2 cellular contexts compared by ENCODE assay signal in genomic region chr20:56975838-56976237, GRCh38.
TF ChIP-seq lines count a peak whose summit lies in the region.

No MANE protein-coding gene starts in this region.

TF ChIP-seq in IMR-90, 13 proteins besides CTCF, POLR2A, EP300 and RAD21:
- TF ChIP-seq NFE2L2 (IDR thresholded peaks at IDR 0.05; ENCODE audit: low read depth, low read length) = no peak
- no peak for TF ChIP-seq BHLHE40 (IDR thresholded peaks at IDR 0.05; ENCODE audit: low read depth, low read length)
- TF ChIP-seq RFX5 (IDR thresholded peaks at IDR 0.05; ENCODE audit: low read depth, low read length) = no peak
- no peak for TF ChIP-seq MAFK (IDR thresholded peaks at IDR 0.05; ENCODE audit: low read depth, low read length)
- no peak for TF ChIP-seq MXI1 (IDR thresholded peaks at IDR 0.05; ENCODE audit: borderline replicate concordance, low read depth, low read length)
- no peak for TF ChIP-seq RCOR1 (IDR thresholded peaks at IDR 0.05; ENCODE audit: insufficient replicate concordance, low read length)
- TF ChIP-seq, protein P1, sequence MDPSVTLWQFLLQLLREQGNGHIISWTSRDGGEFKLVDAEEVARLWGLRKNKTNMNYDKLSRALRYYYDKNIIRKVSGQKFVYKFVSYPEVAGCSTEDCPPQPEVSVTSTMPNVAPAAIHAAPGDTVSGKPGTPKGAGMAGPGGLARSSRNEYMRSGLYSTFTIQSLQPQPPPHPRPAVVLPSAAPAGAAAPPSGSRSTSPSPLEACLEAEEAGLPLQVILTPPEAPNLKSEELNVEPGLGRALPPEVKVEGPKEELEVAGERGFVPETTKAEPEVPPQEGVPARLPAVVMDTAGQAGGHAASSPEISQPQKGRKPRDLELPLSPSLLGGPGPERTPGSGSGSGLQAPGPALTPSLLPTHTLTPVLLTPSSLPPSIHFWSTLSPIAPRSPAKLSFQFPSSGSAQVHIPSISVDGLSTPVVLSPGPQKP (IDR thresholded peaks at IDR 0.05; ENCODE audit: borderline replicate concordance, low read depth, low read length) = no peak
- no peak for TF ChIP-seq USF2 (IDR thresholded peaks at IDR 0.05; ENCODE audit: low read depth, low read length)
- TF ChIP-seq CEBPB (IDR thresholded peaks at IDR 0.05; ENCODE audit: low read depth, low read length) = no peak
- TF ChIP-seq SMC3 (IDR thresholded peaks at IDR 0.05; ENCODE audit: low read depth, low read length) = no peak
- no peak for TF ChIP-seq MAZ (IDR thresholded peaks at IDR 0.05; ENCODE audit: borderline replicate concordance, low read depth, low read length)
- TF ChIP-seq CHD1 (IDR thresholded peaks at IDR 0.05; ENCODE audit: low read depth, low read length) = no peak
- no peak for TF ChIP-seq FOS (IDR thresholded peaks at IDR 0.05; ENCODE audit: low read depth, low read length)

TF ChIP-seq in H1, 55 proteins besides CTCF, POLR2A, EP300 and RAD21:
- TF ChIP-seq SIN3A (conservative IDR thresholded peaks at IDR 0.05 in 1 of 2, IDR thresholded peaks at IDR 0.05 in 1 of 2; ENCODE audit: low read depth in 1 of 2, low read length in 2 of 2) (no peak), CREB1 (IDR thresholded peaks at IDR 0.05) (no peak), SP1 (IDR thresholded peaks at IDR 0.05; ENCODE audit: low read depth, low read length) (no peak), TCF12 (IDR thresholded peaks at IDR 0.05; ENCODE audit: low read depth, low read length) (no peak), RBBP5 (IDR thresholded peaks at IDR 0.05; ENCODE audit: borderline replicate concordance, low read depth, low read length) (no peak), SP2 (IDR thresholded peaks at IDR 0.05; ENCODE audit: low read length) (no peak), CHD2 (IDR thresholded peaks at IDR 0.05; ENCODE audit: low read length) (no peak), POU5F1 (IDR thresholded peaks at IDR 0.05; ENCODE audit: low read depth, low read length) (no peak), CBX8 (IDR thresholded peaks at IDR 0.05; ENCODE audit: borderline replicate concordance, low read depth, low read length) (no peak), SP4 (IDR thresholded peaks at IDR 0.05; ENCODE audit: low read length) (no peak), NRF1 (IDR thresholded peaks at IDR 0.05; ENCODE audit: low read depth, low read length) (no peak), SIX5 (IDR thresholded peaks at IDR 0.05; ENCODE audit: low read depth, low read length) (no peak), SIRT6 (IDR thresholded peaks at IDR 0.05; ENCODE audit: low read length) (no peak), CHD1 (IDR thresholded peaks at IDR 0.05; ENCODE audit: low read depth, low read length) (no peak), ASH2L (IDR thresholded peaks at IDR 0.05; ENCODE audit: low read length) (no peak), CTBP2 (IDR thresholded peaks at IDR 0.05; ENCODE audit: borderline replicate concordance, insufficient read depth, insufficient read length, low read length) (no peak), JUND (IDR thresholded peaks at IDR 0.05; ENCODE audit: low read length) (no peak), JUN (IDR thresholded peaks at IDR 0.05; ENCODE audit: low read depth, low read length) (no peak)
- TF ChIP-seq, protein P2, sequence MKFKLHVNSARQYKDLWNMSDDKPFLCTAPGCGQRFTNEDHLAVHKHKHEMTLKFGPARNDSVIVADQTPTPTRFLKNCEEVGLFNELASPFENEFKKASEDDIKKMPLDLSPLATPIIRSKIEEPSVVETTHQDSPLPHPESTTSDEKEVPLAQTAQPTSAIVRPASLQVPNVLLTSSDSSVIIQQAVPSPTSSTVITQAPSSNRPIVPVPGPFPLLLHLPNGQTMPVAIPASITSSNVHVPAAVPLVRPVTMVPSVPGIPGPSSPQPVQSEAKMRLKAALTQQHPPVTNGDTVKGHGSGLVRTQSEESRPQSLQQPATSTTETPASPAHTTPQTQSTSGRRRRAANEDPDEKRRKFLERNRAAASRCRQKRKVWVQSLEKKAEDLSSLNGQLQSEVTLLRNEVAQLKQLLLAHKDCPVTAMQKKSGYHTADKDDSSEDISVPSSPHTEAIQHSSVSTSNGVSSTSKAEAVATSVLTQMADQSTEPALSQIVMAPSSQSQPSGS (IDR thresholded peaks at IDR 0.05; ENCODE audit: low read length) = no peak
